In the genomic region with DNA sequence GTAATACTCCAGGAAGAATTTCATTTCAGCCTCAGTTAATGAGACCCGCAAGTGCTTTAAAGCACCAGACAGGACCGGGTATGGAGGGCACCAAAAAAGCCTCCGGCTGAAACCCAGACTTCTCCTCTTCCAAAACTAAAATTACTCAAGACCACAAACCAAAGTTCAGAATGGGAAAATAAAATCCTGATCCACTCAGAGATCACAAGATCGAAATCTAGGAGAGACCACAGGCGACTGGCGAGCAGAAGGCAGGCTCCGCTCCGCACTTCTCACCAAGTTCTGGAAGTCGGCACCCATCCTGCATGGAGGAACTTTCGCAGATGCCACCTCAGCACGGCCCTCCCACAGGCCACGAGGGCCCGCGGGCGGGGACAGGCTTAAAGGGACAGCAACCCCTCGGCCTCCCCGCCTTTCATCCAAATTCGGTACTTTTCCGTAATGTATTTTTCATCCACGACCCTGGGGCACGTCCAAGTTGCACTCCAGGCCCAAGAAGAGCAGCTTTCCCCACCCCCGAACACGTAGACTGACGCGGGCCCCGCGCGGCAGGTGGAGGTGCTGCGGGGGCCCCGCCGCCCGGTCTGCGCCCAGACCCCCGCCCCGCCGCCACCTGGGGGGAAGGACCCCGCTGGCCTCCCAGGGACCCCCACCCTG, we compare ENCODE assay signal across 8 cellular contexts. TPM values are rescaled to one million over a fixed set of nuclear protein-coding genes. Genes with fewer than 3 reads are reported as not detected.
DNase-seq lines count a peak whose midpoint lies in the region; ATAC-seq and TF ChIP-seq lines count a peak whose summit lies in the region.

No MANE protein-coding gene starts in this region.

- H3K4me1 Mint-ChIP-seq in activated naive CD8-positive, alpha-beta T cell (ENCODE audit: low read depth), result peaks cover 47% of the 10 kb centered on the region
- peaks cover 16% of the 10 kb centered on the region for H3K4me1 Mint-ChIP-seq in glutamatergic neuron (ENCODE audit: low read depth, unreplicated experiment)

- no peak for TF ChIP-seq CTCF in glutamatergic neuron (IDR thresholded peaks at IDR 0.05; ENCODE audit: partially characterized antibody, unreplicated experiment)

- H3K4me3 Mint-ChIP-seq in activated naive CD8-positive, alpha-beta T cell, result peak overlapping the region; percentile 96
- peak overlapping the region; percentile 91 for H3K4me3 Mint-ChIP-seq in glutamatergic neuron (ENCODE audit: unreplicated experiment)

- no peaks in the 10 kb centered on the region for H3K27me3 Mint-ChIP-seq in activated naive CD8-positive, alpha-beta T cell
- peaks cover 8% of the 10 kb centered on the region for H3K27me3 Mint-ChIP-seq in glutamatergic neuron (ENCODE audit: unreplicated experiment)

- peaks cover 7% of the 10 kb centered on the region for H3K9me3 Mint-ChIP-seq in activated naive CD8-positive, alpha-beta T cell (ENCODE audit: low read depth)
- peaks cover 11% of the 10 kb centered on the region for H3K9me3 Mint-ChIP-seq in glutamatergic neuron (ENCODE audit: unreplicated experiment)

- H3K36me3 Mint-ChIP-seq in activated naive CD8-positive, alpha-beta T cell, result peaks cover 10% of the 10 kb centered on the region
- peaks cover 22% of the 10 kb centered on the region for H3K36me3 Mint-ChIP-seq in glutamatergic neuron (ENCODE audit: unreplicated experiment)

- H3K27ac Mint-ChIP-seq in activated naive CD8-positive, alpha-beta T cell, result peak overlapping the region; percentile 82
- H3K27ac Mint-ChIP-seq in glutamatergic neuron (ENCODE audit: unreplicated experiment), result peak overlapping the region; percentile 73

- ATAC-seq in HG03139 (IDR thresholded peaks at IDR 0.05; ENCODE audit: unreplicated experiment), result peak; percentile 48

- peak; percentile 59 for DNase-seq in NCI-H2227 (lab: John Stamatoyannopoulos, UW; ENCODE audit: unreplicated experiment)
- DNase-seq in NCI-H2227 treated with DMSO at 0.1 percent for 48 hours (lab: John Stamatoyannopoulos, UW), result no peak
- DNase-seq in SKM-1 (lab: John Stamatoyannopoulos, UW; ENCODE audit: unreplicated experiment), result peak; percentile 48
- DNase-seq in glutamatergic neuron, result peak; percentile 35
- peak; percentile 66 for DNase-seq in occipital lobe (lab: John Stamatoyannopoulos, UW)
- DNase-seq in superior temporal gyrus (ENCODE audit: extremely low spot score), result peak; percentile 73

RNA-seq across cellular contexts. Expression of a gene that starts 43.7 kb away (rescaled TPM):
- total RNA-seq in glutamatergic neuron (ENCODE audit: unreplicated experiment) (216 TPM), occipital lobe (138 TPM)

RNA-seq across cellular contexts. Expression of a gene that starts 44.0 kb away (rescaled TPM):
- total RNA-seq in glutamatergic neuron (ENCODE audit: unreplicated experiment), result 302 TPM
- total RNA-seq in occipital lobe, result 266 TPM
